Comparison of ENCODE assay signal across 9 cellular contexts in the genomic region with DNA sequence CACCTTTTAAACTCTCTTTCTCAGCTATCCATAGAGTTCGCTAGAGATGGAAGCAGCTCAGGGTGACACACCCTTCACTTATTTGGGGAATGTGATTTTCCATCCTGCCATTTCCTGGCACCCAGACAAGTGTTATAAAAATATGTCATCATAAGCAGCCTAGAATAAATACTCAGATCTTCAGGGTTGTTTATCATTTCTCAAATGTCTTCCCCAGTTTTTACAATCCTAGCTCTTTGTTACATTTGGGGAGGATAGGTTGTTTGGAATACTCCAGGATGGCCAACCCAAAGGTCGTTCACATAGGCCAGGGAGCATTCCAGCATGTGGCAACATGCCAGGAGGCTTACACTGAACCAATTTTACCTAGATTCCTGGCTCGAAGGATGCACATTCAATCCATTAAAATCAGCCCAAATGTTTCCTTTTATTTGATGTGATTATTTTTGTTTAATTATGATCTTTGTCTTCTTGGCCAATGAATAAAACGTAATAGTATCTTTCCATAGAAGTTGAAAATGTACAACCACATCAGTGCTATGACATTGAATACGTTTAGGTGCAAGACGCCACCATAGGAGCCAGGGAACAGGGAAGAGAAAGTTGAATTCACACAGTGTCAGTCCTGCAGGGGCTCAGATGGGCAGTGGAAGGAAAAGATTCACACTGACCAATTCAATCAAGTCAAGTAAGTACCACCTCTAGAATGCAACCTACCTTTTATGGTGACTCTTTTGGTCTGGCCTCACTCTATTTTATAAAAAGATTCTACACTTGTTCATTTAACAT.
DNase-seq lines count a peak whose midpoint lies in the region; ATAC-seq and TF ChIP-seq lines count a peak whose summit lies in the region.
"Had no signal": no experiment of that assay in that cellular context is flagged by ENCODE, and none has a peak within 500 bp of the region (broad histone marks: within the 10 kb centered on the region; RNA-seq: fewer than 3 reads in every experiment).

No MANE protein-coding gene starts in this region.

- WGBS in spleen, 5 donors = 69 to 84% (median 80%) methylated on average over 6 of the region's 6 CpGs

- no peaks in the 10 kb centered on the region for H3K36me3 ChIP-seq in spleen

- TF ChIP-seq CTCF in VCaP (conservative IDR thresholded peaks at IDR 0.05) (no peak), spleen (IDR thresholded peaks at IDR 0.05 in 8 of 11, conservative IDR thresholded peaks at IDR 0.05 in 3 of 11) (no peak)

- DNase-seq in HS-27A (ENCODE audit: low read depth) = peak; percentile 96
- peak; percentile 88 for DNase-seq in glomerular visceral epithelial cell (ENCODE audit: extremely low spot score)
- no peak for DNase-seq in spleen
- DNase-seq in activated T-cell treated with anti-CD3 and anti-CD28 coated beads, Interleukin-2, amount 50 U/mL, for 24 hours = no peak
- DNase-seq: NCI-H1694 treated with DMSO at 0.1 percent for 48 hours; stimulated activated CD8-positive, alpha-beta memory T cell treated with anti-CD3 and anti-CD28 coated beads, Interleukin-4, amount 100 ng/mL, for 48 hours had no signal

- intact Hi-C loops in spleen (cut with DNase I; ENCODE audit: low total_unique reads) = no loop called here

- no peak overlapping the region for H3K4me3 ChIP-seq in spleen

- peaks cover 0 to 4% (median 0%) of the 10 kb centered on the region in 8 donors for H3K9me3 ChIP-seq in spleen

- no peaks in the 10 kb centered on the region for H3K36me3 Mint-ChIP-seq in activated T-cell treated with anti-CD3 and anti-CD28 coated beads, Interleukin-2, amount 50 U/mL, for 24 hours (ENCODE audit: low read depth)

- H3K4me3 Mint-ChIP-seq in activated T-cell treated with anti-CD3 and anti-CD28 coated beads, Interleukin-2, amount 50 U/mL, for 24 hours = no peak overlapping the region

- peaks cover 8% of the 10 kb centered on the region for H3K4me1 Mint-ChIP-seq in activated T-cell treated with anti-CD3 and anti-CD28 coated beads, Interleukin-2, amount 50 U/mL, for 24 hours (ENCODE audit: low read depth)

- no peak for TF ChIP-seq POLR2A in spleen (IDR thresholded peaks at IDR 0.05)

- no peak overlapping the region for H3K27ac Mint-ChIP-seq in activated T-cell treated with anti-CD3 and anti-CD28 coated beads, Interleukin-2, amount 50 U/mL, for 24 hours

- no peaks in the 10 kb centered on the region for H3K27me3 ChIP-seq in spleen (replicated peaks in 1 of 7)

- no peaks in the 10 kb centered on the region for H3K9me3 Mint-ChIP-seq in activated T-cell treated with anti-CD3 and anti-CD28 coated beads, Interleukin-2, amount 50 U/mL, for 24 hours

- no peak for ATAC-seq in HG03565 (IDR thresholded peaks at IDR 0.05; ENCODE audit: unreplicated experiment)
- no peak for ATAC-seq in HG03139 (IDR thresholded peaks at IDR 0.05; ENCODE audit: unreplicated experiment)

- no peaks in the 10 kb centered on the region for H3K4me1 ChIP-seq in spleen

- H3K27me3 Mint-ChIP-seq in activated T-cell treated with anti-CD3 and anti-CD28 coated beads, Interleukin-2, amount 50 U/mL, for 24 hours = peaks cover 74% of the 10 kb centered on the region

- H3K27ac ChIP-seq in VCaP (peak overlapping the region; percentile 54), spleen (peak overlapping the region in 5 of 8 donors; percentile 0 to 38 (median 34))

Comparison
In these comparisons a context has a peak if more than half of its experiments do, and no peak if none do; other contexts are left out.
1. DNase-seq: peak in HS-27A (single experiment) and glomerular visceral epithelial cell (single experiment); none in spleen (single experiment) and activated T-cell treated with anti-CD3 and anti-CD28 coated beads, Interleukin-2, amount 50 U/mL, for 24 hours (single experiment).